ENCODE assay signal across 7 cellular contexts in the genomic region with DNA sequence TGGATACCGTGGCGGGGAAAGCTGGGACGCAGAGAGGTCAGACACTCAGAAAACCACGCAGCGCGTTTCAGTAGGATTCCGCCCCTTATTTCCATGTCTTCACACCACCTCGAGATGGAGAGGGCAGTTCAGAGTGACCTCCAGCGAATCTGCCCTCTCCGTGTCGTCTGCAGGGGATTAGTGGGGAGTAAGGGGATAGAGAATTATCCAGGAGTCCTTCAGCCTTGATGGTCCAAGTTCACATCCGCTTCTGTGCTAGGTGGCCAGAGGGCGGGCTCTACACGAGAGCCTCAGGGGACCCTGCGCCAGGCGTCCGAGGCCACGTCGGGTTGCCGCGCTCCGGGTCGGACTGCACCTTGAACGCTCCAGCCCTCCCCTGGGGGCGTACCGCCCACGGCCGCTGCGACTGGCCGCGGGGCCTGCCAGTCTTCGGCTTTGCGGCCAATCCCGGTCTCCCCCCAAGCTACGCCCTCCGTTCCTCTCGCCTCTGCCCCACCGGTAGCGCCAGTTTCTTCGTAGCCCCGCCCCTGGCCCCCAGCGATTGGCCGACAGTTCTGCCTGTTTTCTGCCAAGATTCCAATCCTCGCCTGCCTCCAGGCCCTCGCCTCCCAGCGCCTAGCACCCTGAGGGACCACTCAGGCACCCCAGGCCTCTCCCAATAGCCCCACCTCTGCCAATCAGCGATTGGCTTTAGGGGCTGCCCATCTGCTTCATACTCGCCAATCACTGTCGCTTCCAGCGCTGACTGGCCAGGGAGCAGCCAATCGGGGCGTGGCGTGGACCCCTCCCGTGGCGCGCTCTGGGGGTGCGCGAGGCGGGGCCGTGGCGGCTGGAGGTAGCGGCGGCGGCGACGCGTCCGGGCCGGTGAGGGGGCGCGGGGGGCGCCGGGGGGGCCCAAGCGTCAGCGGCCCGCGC. TPM values are rescaled to one million over a fixed set of nuclear protein-coding genes. Genes with fewer than 3 reads are reported as not detected.
DNase-seq lines count a peak whose midpoint lies in the region; ATAC-seq, FAIRE-seq and TF ChIP-seq lines count a peak whose summit lies in the region.

A gene with protein sequence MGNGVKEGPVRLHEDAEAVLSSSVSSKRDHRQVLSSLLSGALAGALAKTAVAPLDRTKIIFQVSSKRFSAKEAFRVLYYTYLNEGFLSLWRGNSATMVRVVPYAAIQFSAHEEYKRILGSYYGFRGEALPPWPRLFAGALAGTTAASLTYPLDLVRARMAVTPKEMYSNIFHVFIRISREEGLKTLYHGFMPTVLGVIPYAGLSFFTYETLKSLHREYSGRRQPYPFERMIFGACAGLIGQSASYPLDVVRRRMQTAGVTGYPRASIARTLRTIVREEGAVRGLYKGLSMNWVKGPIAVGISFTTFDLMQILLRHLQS (plus strand): TSS at position 812 of the 915 bp plus-strand sequence. CDS start 32,131 bp downstream, outside the sequence.

- peak within 1 kb of the TSS; percentile 18 for H2AFZ ChIP-seq in hepatocyte

- no peaks in the 10 kb centered on the region for H3K9me2 ChIP-seq in hepatocyte (replicated peaks; ENCODE audit: insufficient read depth)

- 5% methylated on average over 58 of the region's 77 CpGs for WGBS in hepatocyte (ENCODE audit: low lambda C conversion rate, missing lambda C conversion rate)

- no peaks in the 10 kb centered on the region for H3K9me3 ChIP-seq in hepatocyte (ENCODE audit: low read depth)

- DNase-seq in GM18507 (ENCODE audit: extremely low spot score, insufficient read length, low read depth) (peak; percentile 100), NCI-H2081 (lab: John Stamatoyannopoulos, UW) (peak; percentile 99), T1000 (lab: John Stamatoyannopoulos, UW) (peak; percentile 99), astrocyte of the hippocampus (ENCODE audit: low read depth, low spot score) (peak; percentile 100), hepatocyte (ENCODE audit: low spot score) (peak; percentile 99), renal cortical epithelial cell (ENCODE audit: low read depth) (peak; percentile 98)

- FAIRE-seq in GM18507 (lab: Jason Lieb, UNC) = peak; percentile 99

- H4K20me1 ChIP-seq in hepatocyte (ENCODE audit: insufficient read depth, poor library complexity, severe bottlenecking) = no peaks in the 10 kb centered on the region

- H3K36me3 ChIP-seq in hepatocyte (replicated peaks; ENCODE audit: insufficient read depth, low read depth) = no peaks in the 10 kb centered on the region

- peak within 1 kb of the TSS; percentile 20 for H3K27ac ChIP-seq in hepatocyte

- peak within 1 kb of the TSS; percentile 3 for H3K4me3 ChIP-seq in hepatocyte

- peak within 1 kb of the TSS; percentile 88 for H3K4me2 ChIP-seq in hepatocyte

- peaks cover 7% of the 10 kb centered on the region for H3K79me2 ChIP-seq in hepatocyte

- ATAC-seq in HG03025 (IDR thresholded peaks at IDR 0.05; ENCODE audit: low FRiP score, unreplicated experiment) = peak; percentile 88

- no peaks in the 10 kb centered on the region for H3K4me1 ChIP-seq in hepatocyte (ENCODE audit: insufficient read depth)

- H3K27me3 ChIP-seq in hepatocyte = no peaks in the 10 kb centered on the region

- no peak for TF ChIP-seq CTCF in hepatocyte (IDR thresholded peaks at IDR 0.05; ENCODE audit: poor library complexity)

RNA-seq across cellular contexts. Expression of the gene that starts here (rescaled TPM):
- total RNA-seq in hepatocyte = 11.5 and 13.8 TPM in 2 replicates
- polyA plus RNA-seq in hepatocyte = 21.3 and 23.2 TPM in 2 replicates
- 1.2 and 4.5 TPM in 2 replicates for total RNA-seq in renal cortical epithelial cell

Comparison
In these comparisons a context has a peak if more than half of its experiments do, and no peak if none do; other contexts are left out.
1. Peak in every context shown above with its lines: DNase-seq, ATAC-seq, H3K4me3 ChIP-seq and H3K27ac ChIP-seq.